In genomic region chr7:139118803-139119485, GRCh38 we compare ENCODE assay signal across 1 cellular context.
A peak's percentile ranks its signal among the peaks of the same experiment; 100 is the strongest.
TF ChIP-seq lines count a peak whose summit lies in the region.

No MANE protein-coding gene starts in this region.

TF ChIP-seq in K562, 482 proteins besides CTCF, POLR2A, EP300 and RAD21 (continued from another document and continues in another):
- peak; percentile 52; the same call in 1 of the 2 replicates for TF ChIP-seq ARID3A (IDR thresholded peaks at IDR 0.05; ENCODE audit: borderline replicate concordance, low read depth, low read length)
- TF ChIP-seq KDM5B (IDR thresholded peaks at IDR 0.05; ENCODE audit: insufficient replicate concordance, low read depth, low read length): no peak
- no peak for TF ChIP-seq MYC (IDR thresholded peaks at IDR 0.05; ENCODE audit: low read depth, low read length)
- TF ChIP-seq MYC (CRISPR knock-in tag; IDR thresholded peaks at IDR 0.05; ENCODE audit: borderline replicate concordance, low read depth): no peak
- TF ChIP-seq MEF2D (tag; conservative IDR thresholded peaks at IDR 0.05; ENCODE audit: low read depth): peak; percentile 59; the same call in 1 of the 2 replicates
- TF ChIP-seq NUFIP1 (IDR thresholded peaks at IDR 0.05; ENCODE audit: partially characterized antibody): no peak
- TF ChIP-seq KLF6 (CRISPR knock-in tag; IDR thresholded peaks at IDR 0.05; ENCODE audit: borderline replicate concordance): peak; percentile 59
- TF ChIP-seq XRCC3 (IDR thresholded peaks at IDR 0.05): no peak
- TF ChIP-seq ZNF133 (CRISPR knock-in tag; IDR thresholded peaks at IDR 0.05): no peak; the same call in 1 of the 2 replicates
- TF ChIP-seq HDAC1 (IDR thresholded peaks at IDR 0.05): peak in 1 of 2 experiments; percentile 54; a peak in 2 of 4 replicates
- TF ChIP-seq ZNF512 (tag; IDR thresholded peaks at IDR 0.05): no peak
- TF ChIP-seq CHD1 (IDR thresholded peaks at IDR 0.05; ENCODE audit: low read length): peak; percentile 34
- peak; percentile 21; the same call in 1 of the 2 replicates for TF ChIP-seq DEAF1 (CRISPR knock-in tag; IDR thresholded peaks at IDR 0.05)
- TF ChIP-seq CBX2 (IDR thresholded peaks at IDR 0.05; ENCODE audit: insufficient read depth, low read length, poor library complexity, severe bottlenecking): no peak
- TF ChIP-seq, protein P1, sequence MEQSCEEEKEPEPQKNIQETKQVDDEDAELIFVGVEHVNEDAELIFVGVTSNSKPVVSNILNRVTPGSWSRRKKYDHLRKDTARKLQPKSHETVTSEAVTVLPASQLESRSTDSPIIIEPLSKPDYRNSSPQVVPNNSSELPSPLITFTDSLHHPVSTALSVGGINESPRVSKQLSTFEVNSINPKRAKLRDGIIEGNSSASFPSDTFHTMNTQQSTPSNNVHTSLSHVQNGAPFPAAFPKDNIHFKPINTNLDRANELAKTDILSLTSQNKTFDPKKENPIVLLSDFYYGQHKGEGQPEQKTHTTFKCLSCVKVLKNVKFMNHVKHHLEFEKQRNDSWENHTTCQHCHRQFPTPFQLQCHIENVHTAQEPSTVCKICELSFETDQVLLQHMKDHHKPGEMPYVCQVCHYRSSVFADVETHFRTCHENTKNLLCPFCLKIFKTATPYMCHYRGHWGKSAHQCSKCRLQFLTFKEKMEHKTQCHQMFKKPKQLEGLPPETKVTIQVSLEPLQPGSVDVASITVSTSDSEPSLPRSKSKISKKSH (CRISPR knock-in tag; IDR thresholded peaks at IDR 0.05): no peak
- no peak for TF ChIP-seq ZKSCAN1 (IDR thresholded peaks at IDR 0.05; ENCODE audit: low read depth, low read length)
- peak; percentile 19; the same call in 1 of the 2 replicates for TF ChIP-seq HSF4 (CRISPR knock-in tag; IDR thresholded peaks at IDR 0.05; ENCODE audit: borderline replicate concordance)
- no peak for TF ChIP-seq KAT8 (IDR thresholded peaks at IDR 0.05; ENCODE audit: low read depth)
- peak; percentile 62; the same call in 1 of the 2 replicates for TF ChIP-seq NR2C2 (CRISPR knock-in tag; IDR thresholded peaks at IDR 0.05)
- TF ChIP-seq NR2C2 (tag; IDR thresholded peaks at IDR 0.05): peak; percentile 81
- TF ChIP-seq CBX3 (IDR thresholded peaks at IDR 0.05; ENCODE audit: borderline replicate concordance in 1 of 2, low read length in 2 of 2): peak in 1 of 2 experiments; percentile 62; a peak in 1 of 3 replicates
- 0 out of 2 replicates have a peak, but pooled peaks have one; percentile 67 for TF ChIP-seq ELK3 (CRISPR knock-in tag; IDR thresholded peaks at IDR 0.05)
- TF ChIP-seq, protein P2, sequence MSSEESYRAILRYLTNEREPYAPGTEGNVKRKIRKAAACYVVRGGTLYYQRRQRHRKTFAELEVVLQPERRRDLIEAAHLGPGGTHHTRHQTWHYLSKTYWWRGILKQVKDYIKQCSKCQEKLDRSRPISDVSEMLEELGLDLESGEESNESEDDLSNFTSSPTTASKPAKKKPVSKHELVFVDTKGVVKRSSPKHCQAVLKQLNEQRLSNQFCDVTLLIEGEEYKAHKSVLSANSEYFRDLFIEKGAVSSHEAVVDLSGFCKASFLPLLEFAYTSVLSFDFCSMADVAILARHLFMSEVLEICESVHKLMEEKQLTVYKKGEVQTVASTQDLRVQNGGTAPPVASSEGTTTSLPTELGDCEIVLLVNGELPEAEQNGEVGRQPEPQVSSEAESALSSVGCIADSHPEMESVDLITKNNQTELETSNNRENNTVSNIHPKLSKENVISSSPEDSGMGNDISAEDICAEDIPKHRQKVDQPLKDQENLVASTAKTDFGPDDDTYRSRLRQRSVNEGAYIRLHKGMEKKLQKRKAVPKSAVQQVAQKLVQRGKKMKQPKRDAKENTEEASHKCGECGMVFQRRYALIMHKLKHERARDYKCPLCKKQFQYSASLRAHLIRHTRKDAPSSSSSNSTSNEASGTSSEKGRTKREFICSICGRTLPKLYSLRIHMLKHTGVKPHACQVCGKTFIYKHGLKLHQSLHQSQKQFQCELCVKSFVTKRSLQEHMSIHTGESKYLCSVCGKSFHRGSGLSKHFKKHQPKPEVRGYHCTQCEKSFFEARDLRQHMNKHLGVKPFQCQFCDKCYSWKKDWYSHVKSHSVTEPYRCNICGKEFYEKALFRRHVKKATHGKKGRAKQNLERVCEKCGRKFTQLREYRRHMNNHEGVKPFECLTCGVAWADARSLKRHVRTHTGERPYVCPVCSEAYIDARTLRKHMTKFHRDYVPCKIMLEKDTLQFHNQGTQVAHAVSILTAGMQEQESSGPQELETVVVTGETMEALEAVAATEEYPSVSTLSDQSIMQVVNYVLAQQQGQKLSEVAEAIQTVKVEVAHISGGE (CRISPR knock-in tag; IDR thresholded peaks at IDR 0.05): peak in 2 of 3 experiments; percentile 28 to 52; a peak in 2 of 6 replicates
- TF ChIP-seq HNRNPH1 (optimal IDR thresholded peaks at IDR 0.05; ENCODE audit: low read depth, low read length): no peak
- peak; percentile 17 for TF ChIP-seq NEUROD1 (IDR thresholded peaks at IDR 0.05; ENCODE audit: borderline replicate concordance, low read depth, low read length, partially characterized antibody)
- peak; percentile 66 for TF ChIP-seq TRIM28 (IDR thresholded peaks at IDR 0.05)
- TF ChIP-seq CEBPB (tag; IDR thresholded peaks at IDR 0.05): no peak; the same call in 1 of the 2 replicates
- TF ChIP-seq ZNF282 (CRISPR knock-in tag; IDR thresholded peaks at IDR 0.05): no peak
- TF ChIP-seq SMARCC2 (IDR thresholded peaks at IDR 0.05; ENCODE audit: low read depth): peak; percentile 63; the same call in 1 of the 2 replicates
- 0 out of 2 replicates have a peak, but pooled peaks have one; percentile 72 for TF ChIP-seq MYNN (IDR thresholded peaks at IDR 0.05)
- no peak for TF ChIP-seq MYNN (CRISPR knock-in tag; IDR thresholded peaks at IDR 0.05)
- peak; percentile 89 for TF ChIP-seq SMARCE1 (IDR thresholded peaks at IDR 0.05)
- TF ChIP-seq PCBP2 (IDR thresholded peaks at IDR 0.05; ENCODE audit: low read depth, low read length, poor library complexity, severe bottlenecking): no peak
- TF ChIP-seq PTBP1 (IDR thresholded peaks at IDR 0.05; ENCODE audit: low read depth, low read length): no peak
- TF ChIP-seq KLF1 (tag; IDR thresholded peaks at IDR 0.05): no peak; the same call in 1 of the 2 replicates
- TF ChIP-seq ZNF586 (CRISPR knock-in tag; conservative IDR thresholded peaks at IDR 0.05): no peak
- no peak for TF ChIP-seq HNRNPK (IDR thresholded peaks at IDR 0.05; ENCODE audit: low read depth, low read length, poor library complexity, severe bottlenecking)
- no peak for TF ChIP-seq SNRNP70 (optimal IDR thresholded peaks at IDR 0.05; ENCODE audit: low read depth, low read length)
- no peak for TF ChIP-seq HDAC6 (IDR thresholded peaks at IDR 0.05; ENCODE audit: low read depth, low read length)
- TF ChIP-seq, protein P3, sequence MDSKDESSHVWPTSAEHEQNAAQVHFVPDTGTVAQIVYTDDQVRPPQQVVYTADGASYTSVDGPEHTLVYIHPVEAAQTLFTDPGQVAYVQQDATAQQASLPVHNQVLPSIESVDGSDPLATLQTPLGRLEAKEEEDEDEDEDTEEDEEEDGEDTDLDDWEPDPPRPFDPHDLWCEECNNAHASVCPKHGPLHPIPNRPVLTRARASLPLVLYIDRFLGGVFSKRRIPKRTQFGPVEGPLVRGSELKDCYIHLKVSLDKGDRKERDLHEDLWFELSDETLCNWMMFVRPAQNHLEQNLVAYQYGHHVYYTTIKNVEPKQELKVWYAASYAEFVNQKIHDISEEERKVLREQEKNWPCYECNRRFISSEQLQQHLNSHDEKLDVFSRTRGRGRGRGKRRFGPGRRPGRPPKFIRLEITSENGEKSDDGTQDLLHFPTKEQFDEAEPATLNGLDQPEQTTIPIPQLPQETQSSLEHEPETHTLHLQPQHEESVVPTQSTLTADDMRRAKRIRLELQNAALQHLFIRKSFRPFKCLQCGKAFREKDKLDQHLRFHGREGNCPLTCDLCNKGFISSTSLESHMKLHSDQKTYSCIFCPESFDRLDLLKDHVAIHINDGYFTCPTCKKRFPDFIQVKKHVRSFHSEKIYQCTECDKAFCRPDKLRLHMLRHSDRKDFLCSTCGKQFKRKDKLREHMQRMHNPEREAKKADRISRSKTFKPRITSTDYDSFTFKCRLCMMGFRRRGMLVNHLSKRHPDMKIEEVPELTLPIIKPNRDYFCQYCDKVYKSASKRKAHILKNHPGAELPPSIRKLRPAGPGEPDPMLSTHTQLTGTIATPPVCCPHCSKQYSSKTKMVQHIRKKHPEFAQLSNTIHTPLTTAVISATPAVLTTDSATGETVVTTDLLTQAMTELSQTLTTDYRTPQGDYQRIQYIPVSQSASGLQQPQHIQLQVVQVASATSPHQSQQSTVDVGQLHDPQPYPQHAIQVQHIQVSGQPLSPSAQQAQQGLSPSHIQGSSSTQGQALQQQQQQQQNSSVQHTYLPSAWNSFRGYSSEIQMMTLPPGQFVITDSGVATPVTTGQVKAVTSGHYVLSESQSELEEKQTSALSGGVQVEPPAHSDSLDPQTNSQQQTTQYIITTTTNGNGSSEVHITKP (IDR thresholded peaks at IDR 0.05; ENCODE audit: partially characterized antibody): peak; percentile 24
- 0 out of 2 replicates have a peak, but pooled peaks have one; percentile 2 for TF ChIP-seq ELF2 (CRISPR knock-in tag; IDR thresholded peaks at IDR 0.05)
- no peak for TF ChIP-seq FIP1L1 (IDR thresholded peaks at IDR 0.05; ENCODE audit: low read depth, low read length, poor library complexity, severe bottlenecking)
- TF ChIP-seq ESRRB (CRISPR knock-in tag; IDR thresholded peaks at IDR 0.05; ENCODE audit: borderline replicate concordance): no peak
- TF ChIP-seq PRPF4 (IDR thresholded peaks at IDR 0.05; ENCODE audit: insufficient read depth, low read depth, low read length, poor library complexity, severe bottlenecking): no peak
- TF ChIP-seq SOX6 (IDR thresholded peaks at IDR 0.05): peak; percentile 89
- TF ChIP-seq BHLHE40 (IDR thresholded peaks at IDR 0.05; ENCODE audit: low read length): peak; percentile 83
- TF ChIP-seq C11orf30 (IDR thresholded peaks at IDR 0.05; ENCODE audit: low read depth): peak; percentile 56
- 0 out of 4 replicates have a peak, but pooled peaks of 1 of the 2 experiments have one; percentile 9 for TF ChIP-seq CSDE1 (IDR thresholded peaks at IDR 0.05)
- TF ChIP-seq ZNF511 (CRISPR knock-in tag; IDR thresholded peaks at IDR 0.05): no peak
